Comparison of ENCODE assay signal across 1 cellular context in the genomic region with DNA sequence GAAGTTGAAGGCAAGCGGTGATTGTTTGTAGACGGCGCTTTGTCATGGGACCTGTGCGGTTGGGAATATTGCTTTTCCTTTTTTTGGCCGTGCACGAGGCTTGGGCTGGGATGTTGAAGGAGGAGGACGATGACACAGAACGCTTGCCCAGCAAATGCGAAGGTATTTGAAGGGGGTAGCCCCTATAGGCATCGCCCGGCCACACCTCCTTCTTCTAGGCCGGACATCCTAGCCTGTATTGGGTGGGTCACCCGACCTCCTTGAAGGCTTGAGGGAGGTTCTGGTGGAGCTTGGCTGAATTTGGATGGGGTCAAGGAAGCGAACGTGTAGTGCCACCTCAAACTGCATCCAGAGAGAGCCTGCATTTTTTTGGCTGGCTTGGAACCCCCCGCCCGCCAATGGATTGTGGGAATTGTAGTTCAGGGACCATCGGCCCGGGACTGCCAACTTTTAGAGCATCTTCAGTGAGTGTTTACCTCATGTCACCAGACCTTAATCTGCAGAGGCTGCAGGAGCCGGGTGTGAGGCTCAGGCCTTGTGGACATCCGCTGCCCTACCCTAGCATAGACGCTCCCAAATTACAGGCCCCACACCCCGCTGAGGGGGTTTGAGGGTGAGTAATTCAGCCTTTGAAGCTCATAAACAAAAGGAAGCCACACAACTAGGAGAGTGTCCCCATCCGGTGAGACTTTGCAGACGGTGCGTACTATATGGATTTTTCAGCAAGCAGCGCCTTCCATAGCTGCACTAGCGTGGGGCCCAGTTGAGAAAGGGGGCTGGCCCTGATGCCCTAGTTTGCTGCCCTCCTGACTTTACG.
TF ChIP-seq lines count a peak whose summit lies in the region.

No MANE protein-coding gene starts in this region.

TF ChIP-seq in GM12878, 131 proteins besides CTCF, POLR2A, EP300 and RAD21 (continues in another document):
- TF ChIP-seq SMARCA5 (IDR thresholded peaks at IDR 0.05) (no peak), LARP7 (IDR thresholded peaks at IDR 0.05) (peak; percentile 18), ETV6 (conservative IDR thresholded peaks at IDR 0.05 in 1 of 2, IDR thresholded peaks at IDR 0.05 in 1 of 2; ENCODE audit: borderline replicate concordance in 1 of 2, low read depth in 1 of 2) (no peak), CBX5 (IDR thresholded peaks at IDR 0.05; ENCODE audit: low read depth) (no peak), ZNF24 (IDR thresholded peaks at IDR 0.05) (no peak), STAT1 (conservative IDR thresholded peaks at IDR 0.05) (no peak), CBFB (IDR thresholded peaks at IDR 0.05; ENCODE audit: low read depth) (no peak), SREBF2 (IDR thresholded peaks at IDR 0.05; ENCODE audit: low read length) (no peak), NR2F1 (conservative IDR thresholded peaks at IDR 0.05) (no peak), SMAD1 (IDR thresholded peaks at IDR 0.05; ENCODE audit: low read depth, partially characterized antibody) (no peak), POLR2AphosphoS2 (IDR thresholded peaks at IDR 0.05; ENCODE audit: low read depth, low read length) (peak; percentile 19; the same call in 1 of the 2 replicates), NFYA (IDR thresholded peaks at IDR 0.05; ENCODE audit: borderline replicate concordance, low read depth, low read length) (no peak), TBL1XR1 (IDR thresholded peaks at IDR 0.05; ENCODE audit: low read depth, low read length) (0 out of 2 replicates have a peak, but pooled peaks have one; percentile 45), SRF (IDR thresholded peaks at IDR 0.05; ENCODE audit: low read depth in 2 of 2, low read length in 2 of 2) (no peak), EED (IDR thresholded peaks at IDR 0.05; ENCODE audit: low read depth) (no peak), MTA3 (IDR thresholded peaks at IDR 0.05; ENCODE audit: borderline replicate concordance, low read length) (no peak), ATF7 (IDR thresholded peaks at IDR 0.05; ENCODE audit: low read depth) (0 out of 2 replicates have a peak, but pooled peaks have one; percentile 6), PAX8 (IDR thresholded peaks at IDR 0.05) (no peak), EZH2 (IDR thresholded peaks at IDR 0.05; ENCODE audit: borderline replicate concordance, control insufficient read depth, low read depth, low read length) (no peak), TCF7 (IDR thresholded peaks at IDR 0.05; ENCODE audit: borderline replicate concordance) (no peak), SREBF1 (IDR thresholded peaks at IDR 0.05; ENCODE audit: low read length) (0 out of 2 replicates have a peak, but pooled peaks have one; percentile 22), NFIC (IDR thresholded peaks at IDR 0.05; ENCODE audit: low read depth, low read length) (no peak), YY1 (IDR thresholded peaks at IDR 0.05; ENCODE audit: low read depth, low read length) (peak; percentile 37; the same call in 1 of the 2 replicates), CREM (IDR thresholded peaks at IDR 0.05; ENCODE audit: low read depth) (peak; percentile 9; the same call in 1 of the 2 replicates), TCF3 (IDR thresholded peaks at IDR 0.05; ENCODE audit: borderline replicate concordance, insufficient read depth, low read depth, low read length) (no peak), BRCA1 (IDR thresholded peaks at IDR 0.05; ENCODE audit: low read depth, low read length) (no peak), MYB (IDR thresholded peaks at IDR 0.05; ENCODE audit: borderline replicate concordance, low read depth, low read length) (no peak), FOXK2 (IDR thresholded peaks at IDR 0.05) (no peak), BCL11A (IDR thresholded peaks at IDR 0.05; ENCODE audit: low read depth, low read length) (no peak), TAF1 (IDR thresholded peaks at IDR 0.05; ENCODE audit: borderline replicate concordance, low read depth, low read length) (no peak), PML (IDR thresholded peaks at IDR 0.05; ENCODE audit: low read length) (no peak), GATAD2B (conservative IDR thresholded peaks at IDR 0.05; ENCODE audit: low read depth) (no peak), SIN3A (IDR thresholded peaks at IDR 0.05; ENCODE audit: low read depth, low read length) (0 out of 2 replicates have a peak, but pooled peaks have one; percentile 51), ZNF207 (IDR thresholded peaks at IDR 0.05; ENCODE audit: borderline replicate concordance) (no peak), BACH1 (IDR thresholded peaks at IDR 0.05; ENCODE audit: borderline replicate concordance) (no peak), GABPA (IDR thresholded peaks at IDR 0.05; ENCODE audit: low read depth) (no peak), RCOR1 (conservative IDR thresholded peaks at IDR 0.05; ENCODE audit: low read depth, low read length) (no peak), FOS (IDR thresholded peaks at IDR 0.05; ENCODE audit: borderline replicate concordance, extremely low read depth, insufficient read length) (no peak), NFXL1 (IDR thresholded peaks at IDR 0.05; ENCODE audit: borderline replicate concordance) (no peak), SMAD5 (IDR thresholded peaks at IDR 0.05; ENCODE audit: low read depth) (0 out of 2 replicates have a peak, but pooled peaks have one; percentile 35)
- TF ChIP-seq, protein P1, sequence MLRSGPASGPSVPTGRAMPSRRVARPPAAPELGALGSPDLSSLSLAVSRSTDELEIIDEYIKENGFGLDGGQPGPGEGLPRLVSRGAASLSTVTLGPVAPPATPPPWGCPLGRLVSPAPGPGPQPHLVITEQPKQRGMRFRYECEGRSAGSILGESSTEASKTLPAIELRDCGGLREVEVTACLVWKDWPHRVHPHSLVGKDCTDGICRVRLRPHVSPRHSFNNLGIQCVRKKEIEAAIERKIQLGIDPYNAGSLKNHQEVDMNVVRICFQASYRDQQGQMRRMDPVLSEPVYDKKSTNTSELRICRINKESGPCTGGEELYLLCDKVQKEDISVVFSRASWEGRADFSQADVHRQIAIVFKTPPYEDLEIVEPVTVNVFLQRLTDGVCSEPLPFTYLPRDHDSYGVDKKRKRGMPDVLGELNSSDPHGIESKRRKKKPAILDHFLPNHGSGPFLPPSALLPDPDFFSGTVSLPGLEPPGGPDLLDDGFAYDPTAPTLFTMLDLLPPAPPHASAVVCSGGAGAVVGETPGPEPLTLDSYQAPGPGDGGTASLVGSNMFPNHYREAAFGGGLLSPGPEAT (IDR thresholded peaks at IDR 0.05; ENCODE audit: low read depth) = peak; percentile 80
- TF ChIP-seq, protein P2, sequence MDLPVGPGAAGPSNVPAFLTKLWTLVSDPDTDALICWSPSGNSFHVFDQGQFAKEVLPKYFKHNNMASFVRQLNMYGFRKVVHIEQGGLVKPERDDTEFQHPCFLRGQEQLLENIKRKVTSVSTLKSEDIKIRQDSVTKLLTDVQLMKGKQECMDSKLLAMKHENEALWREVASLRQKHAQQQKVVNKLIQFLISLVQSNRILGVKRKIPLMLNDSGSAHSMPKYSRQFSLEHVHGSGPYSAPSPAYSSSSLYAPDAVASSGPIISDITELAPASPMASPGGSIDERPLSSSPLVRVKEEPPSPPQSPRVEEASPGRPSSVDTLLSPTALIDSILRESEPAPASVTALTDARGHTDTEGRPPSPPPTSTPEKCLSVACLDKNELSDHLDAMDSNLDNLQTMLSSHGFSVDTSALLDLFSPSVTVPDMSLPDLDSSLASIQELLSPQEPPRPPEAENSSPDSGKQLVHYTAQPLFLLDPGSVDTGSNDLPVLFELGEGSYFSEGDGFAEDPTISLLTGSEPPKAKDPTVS (IDR thresholded peaks at IDR 0.05; ENCODE audit: low read depth, low read length) = no peak
- TF ChIP-seq, protein P3, sequence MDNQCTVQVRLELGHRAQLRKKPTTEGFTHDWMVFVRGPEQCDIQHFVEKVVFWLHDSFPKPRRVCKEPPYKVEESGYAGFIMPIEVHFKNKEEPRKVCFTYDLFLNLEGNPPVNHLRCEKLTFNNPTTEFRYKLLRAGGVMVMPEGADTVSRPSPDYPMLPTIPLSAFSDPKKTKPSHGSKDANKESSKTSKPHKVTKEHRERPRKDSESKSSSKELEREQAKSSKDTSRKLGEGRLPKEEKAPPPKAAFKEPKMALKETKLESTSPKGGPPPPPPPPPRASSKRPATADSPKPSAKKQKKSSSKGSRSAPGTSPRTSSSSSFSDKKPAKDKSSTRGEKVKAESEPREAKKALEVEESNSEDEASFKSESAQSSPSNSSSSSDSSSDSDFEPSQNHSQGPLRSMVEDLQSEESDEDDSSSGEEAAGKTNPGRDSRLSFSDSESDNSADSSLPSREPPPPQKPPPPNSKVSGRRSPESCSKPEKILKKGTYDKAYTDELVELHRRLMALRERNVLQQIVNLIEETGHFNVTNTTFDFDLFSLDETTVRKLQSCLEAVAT (IDR thresholded peaks at IDR 0.05) = no peak
- TF ChIP-seq, protein P4, sequence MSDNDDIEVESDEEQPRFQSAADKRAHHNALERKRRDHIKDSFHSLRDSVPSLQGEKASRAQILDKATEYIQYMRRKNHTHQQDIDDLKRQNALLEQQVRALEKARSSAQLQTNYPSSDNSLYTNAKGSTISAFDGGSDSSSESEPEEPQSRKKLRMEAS (IDR thresholded peaks at IDR 0.05; ENCODE audit: low read depth, low read length) = no peak
- TF ChIP-seq, protein P5, sequence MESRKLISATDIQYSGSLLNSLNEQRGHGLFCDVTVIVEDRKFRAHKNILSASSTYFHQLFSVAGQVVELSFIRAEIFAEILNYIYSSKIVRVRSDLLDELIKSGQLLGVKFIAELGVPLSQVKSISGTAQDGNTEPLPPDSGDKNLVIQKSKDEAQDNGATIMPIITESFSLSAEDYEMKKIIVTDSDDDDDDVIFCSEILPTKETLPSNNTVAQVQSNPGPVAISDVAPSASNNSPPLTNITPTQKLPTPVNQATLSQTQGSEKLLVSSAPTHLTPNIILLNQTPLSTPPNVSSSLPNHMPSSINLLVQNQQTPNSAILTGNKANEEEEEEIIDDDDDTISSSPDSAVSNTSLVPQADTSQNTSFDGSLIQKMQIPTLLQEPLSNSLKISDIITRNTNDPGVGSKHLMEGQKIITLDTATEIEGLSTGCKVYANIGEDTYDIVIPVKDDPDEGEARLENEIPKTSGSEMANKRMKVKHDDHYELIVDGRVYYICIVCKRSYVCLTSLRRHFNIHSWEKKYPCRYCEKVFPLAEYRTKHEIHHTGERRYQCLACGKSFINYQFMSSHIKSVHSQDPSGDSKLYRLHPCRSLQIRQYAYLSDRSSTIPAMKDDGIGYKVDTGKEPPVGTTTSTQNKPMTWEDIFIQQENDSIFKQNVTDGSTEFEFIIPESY (IDR thresholded peaks at IDR 0.05) = no peak
- TF ChIP-seq, protein P6, sequence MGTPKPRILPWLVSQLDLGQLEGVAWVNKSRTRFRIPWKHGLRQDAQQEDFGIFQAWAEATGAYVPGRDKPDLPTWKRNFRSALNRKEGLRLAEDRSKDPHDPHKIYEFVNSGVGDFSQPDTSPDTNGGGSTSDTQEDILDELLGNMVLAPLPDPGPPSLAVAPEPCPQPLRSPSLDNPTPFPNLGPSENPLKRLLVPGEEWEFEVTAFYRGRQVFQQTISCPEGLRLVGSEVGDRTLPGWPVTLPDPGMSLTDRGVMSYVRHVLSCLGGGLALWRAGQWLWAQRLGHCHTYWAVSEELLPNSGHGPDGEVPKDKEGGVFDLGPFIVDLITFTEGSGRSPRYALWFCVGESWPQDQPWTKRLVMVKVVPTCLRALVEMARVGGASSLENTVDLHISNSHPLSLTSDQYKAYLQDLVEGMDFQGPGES (IDR thresholded peaks at IDR 0.05) = no peak
- TF ChIP-seq, protein P7, sequence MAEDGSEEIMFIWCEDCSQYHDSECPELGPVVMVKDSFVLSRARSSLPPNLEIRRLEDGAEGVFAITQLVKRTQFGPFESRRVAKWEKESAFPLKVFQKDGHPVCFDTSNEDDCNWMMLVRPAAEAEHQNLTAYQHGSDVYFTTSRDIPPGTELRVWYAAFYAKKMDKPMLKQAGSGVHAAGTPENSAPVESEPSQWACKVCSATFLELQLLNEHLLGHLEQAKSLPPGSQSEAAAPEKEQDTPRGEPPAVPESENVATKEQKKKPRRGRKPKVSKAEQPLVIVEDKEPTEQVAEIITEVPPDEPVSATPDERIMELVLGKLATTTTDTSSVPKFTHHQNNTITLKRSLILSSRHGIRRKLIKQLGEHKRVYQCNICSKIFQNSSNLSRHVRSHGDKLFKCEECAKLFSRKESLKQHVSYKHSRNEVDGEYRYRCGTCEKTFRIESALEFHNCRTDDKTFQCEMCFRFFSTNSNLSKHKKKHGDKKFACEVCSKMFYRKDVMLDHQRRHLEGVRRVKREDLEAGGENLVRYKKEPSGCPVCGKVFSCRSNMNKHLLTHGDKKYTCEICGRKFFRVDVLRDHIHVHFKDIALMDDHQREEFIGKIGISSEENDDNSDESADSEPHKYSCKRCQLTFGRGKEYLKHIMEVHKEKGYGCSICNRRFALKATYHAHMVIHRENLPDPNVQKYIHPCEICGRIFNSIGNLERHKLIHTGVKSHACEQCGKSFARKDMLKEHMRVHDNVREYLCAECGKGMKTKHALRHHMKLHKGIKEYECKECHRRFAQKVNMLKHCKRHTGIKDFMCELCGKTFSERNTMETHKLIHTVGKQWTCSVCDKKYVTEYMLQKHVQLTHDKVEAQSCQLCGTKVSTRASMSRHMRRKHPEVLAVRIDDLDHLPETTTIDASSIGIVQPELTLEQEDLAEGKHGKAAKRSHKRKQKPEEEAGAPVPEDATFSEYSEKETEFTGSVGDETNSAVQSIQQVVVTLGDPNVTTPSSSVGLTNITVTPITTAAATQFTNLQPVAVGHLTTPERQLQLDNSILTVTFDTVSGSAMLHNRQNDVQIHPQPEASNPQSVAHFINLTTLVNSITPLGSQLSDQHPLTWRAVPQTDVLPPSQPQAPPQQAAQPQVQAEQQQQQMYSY (CRISPR knock-in tag; IDR thresholded peaks at IDR 0.05) = no peak
- TF ChIP-seq, protein P8, sequence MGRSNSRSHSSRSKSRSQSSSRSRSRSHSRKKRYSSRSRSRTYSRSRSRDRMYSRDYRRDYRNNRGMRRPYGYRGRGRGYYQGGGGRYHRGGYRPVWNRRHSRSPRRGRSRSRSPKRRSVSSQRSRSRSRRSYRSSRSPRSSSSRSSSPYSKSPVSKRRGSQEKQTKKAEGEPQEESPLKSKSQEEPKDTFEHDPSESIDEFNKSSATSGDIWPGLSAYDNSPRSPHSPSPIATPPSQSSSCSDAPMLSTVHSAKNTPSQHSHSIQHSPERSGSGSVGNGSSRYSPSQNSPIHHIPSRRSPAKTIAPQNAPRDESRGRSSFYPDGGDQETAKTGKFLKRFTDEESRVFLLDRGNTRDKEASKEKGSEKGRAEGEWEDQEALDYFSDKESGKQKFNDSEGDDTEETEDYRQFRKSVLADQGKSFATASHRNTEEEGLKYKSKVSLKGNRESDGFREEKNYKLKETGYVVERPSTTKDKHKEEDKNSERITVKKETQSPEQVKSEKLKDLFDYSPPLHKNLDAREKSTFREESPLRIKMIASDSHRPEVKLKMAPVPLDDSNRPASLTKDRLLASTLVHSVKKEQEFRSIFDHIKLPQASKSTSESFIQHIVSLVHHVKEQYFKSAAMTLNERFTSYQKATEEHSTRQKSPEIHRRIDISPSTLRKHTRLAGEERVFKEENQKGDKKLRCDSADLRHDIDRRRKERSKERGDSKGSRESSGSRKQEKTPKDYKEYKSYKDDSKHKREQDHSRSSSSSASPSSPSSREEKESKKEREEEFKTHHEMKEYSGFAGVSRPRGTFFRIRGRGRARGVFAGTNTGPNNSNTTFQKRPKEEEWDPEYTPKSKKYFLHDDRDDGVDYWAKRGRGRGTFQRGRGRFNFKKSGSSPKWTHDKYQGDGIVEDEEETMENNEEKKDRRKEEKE (IDR thresholded peaks at IDR 0.05) = no peak
- TF ChIP-seq, protein P9, sequence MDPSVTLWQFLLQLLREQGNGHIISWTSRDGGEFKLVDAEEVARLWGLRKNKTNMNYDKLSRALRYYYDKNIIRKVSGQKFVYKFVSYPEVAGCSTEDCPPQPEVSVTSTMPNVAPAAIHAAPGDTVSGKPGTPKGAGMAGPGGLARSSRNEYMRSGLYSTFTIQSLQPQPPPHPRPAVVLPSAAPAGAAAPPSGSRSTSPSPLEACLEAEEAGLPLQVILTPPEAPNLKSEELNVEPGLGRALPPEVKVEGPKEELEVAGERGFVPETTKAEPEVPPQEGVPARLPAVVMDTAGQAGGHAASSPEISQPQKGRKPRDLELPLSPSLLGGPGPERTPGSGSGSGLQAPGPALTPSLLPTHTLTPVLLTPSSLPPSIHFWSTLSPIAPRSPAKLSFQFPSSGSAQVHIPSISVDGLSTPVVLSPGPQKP (IDR thresholded peaks at IDR 0.05; ENCODE audit: low read depth, low read length) = no peak
